ENCODE assay signal across 24 cellular contexts in genomic region chr6:148850936-148851335, GRCh38.
"Had no signal": no experiment of that assay in that cellular context is flagged by ENCODE, and none has a peak within 500 bp of the region (broad histone marks: within the 10 kb centered on the region; RNA-seq: fewer than 3 reads in every experiment).

No MANE protein-coding gene starts in this region.

- H3K9me3 ChIP-seq: MG63, SJSA1 had no signal

- ATAC-seq: HepG2 had no signal

- DNase-seq: IMR-90, Karpas-422, KG1, MG63, NCI-H1092, NCI-H1105 treated with DMSO at 0.1 percent for 48 hours, NCI-H1417 treated with DMSO at 0.1 percent for 48 hours, NCI-H146, NCI-H1694 treated with DMSO at 0.1 percent for 48 hours, NCI-H1930, NCI-H2081, NCI-H2107, NCI-H2227 treated with DMSO at 0.1 percent for 48 hours, NCI-H446, NCI-H510A, NCI-H524 treated with DMSO at 0.1 percent for 48 hours, NCI-H69, NCI-H774, Right ventricle myocardium superior, RPMI8226, SIG-M5 had no signal

- H3K36me3 ChIP-seq: MG63, SJSA1 had no signal

- H3K4me1 ChIP-seq: SJSA1 had no signal

- H3K4me3 ChIP-seq: MG63, SJSA1, SK-N-MC had no signal

- H3K27me3 ChIP-seq: MG63, SJSA1 had no signal
